1 cellular context compared by ENCODE assay signal in genomic region chr11:4626207-4627105, GRCh38.
TF ChIP-seq lines count a peak whose summit lies in the region.

No MANE protein-coding gene starts in this region.

TF ChIP-seq in liver, 16 proteins besides CTCF, POLR2A, EP300 and RAD21 (continued from another document):
- TF ChIP-seq REST (IDR thresholded peaks at IDR 0.05) (no peak), EGR1 (IDR thresholded peaks at IDR 0.05; ENCODE audit: low read depth in 2 of 2) (no peak), SP1 (IDR thresholded peaks at IDR 0.05) (no peak), NR2F2 (IDR thresholded peaks at IDR 0.05) (no peak), GABPA (IDR thresholded peaks at IDR 0.05 in 1 of 2, conservative IDR thresholded peaks at IDR 0.05 in 1 of 2) (no peak), HNF4A (conservative IDR thresholded peaks at IDR 0.05) (no peak), YY1 (IDR thresholded peaks at IDR 0.05) (no peak), HNF4G (IDR thresholded peaks at IDR 0.05) (no peak), JUND (IDR thresholded peaks at IDR 0.05) (no peak), FOXA2 (IDR thresholded peaks at IDR 0.05) (no peak)
- TF ChIP-seq, protein P1, sequence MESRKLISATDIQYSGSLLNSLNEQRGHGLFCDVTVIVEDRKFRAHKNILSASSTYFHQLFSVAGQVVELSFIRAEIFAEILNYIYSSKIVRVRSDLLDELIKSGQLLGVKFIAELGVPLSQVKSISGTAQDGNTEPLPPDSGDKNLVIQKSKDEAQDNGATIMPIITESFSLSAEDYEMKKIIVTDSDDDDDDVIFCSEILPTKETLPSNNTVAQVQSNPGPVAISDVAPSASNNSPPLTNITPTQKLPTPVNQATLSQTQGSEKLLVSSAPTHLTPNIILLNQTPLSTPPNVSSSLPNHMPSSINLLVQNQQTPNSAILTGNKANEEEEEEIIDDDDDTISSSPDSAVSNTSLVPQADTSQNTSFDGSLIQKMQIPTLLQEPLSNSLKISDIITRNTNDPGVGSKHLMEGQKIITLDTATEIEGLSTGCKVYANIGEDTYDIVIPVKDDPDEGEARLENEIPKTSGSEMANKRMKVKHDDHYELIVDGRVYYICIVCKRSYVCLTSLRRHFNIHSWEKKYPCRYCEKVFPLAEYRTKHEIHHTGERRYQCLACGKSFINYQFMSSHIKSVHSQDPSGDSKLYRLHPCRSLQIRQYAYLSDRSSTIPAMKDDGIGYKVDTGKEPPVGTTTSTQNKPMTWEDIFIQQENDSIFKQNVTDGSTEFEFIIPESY (IDR thresholded peaks at IDR 0.05) = no peak
- TF ChIP-seq, protein P2, sequence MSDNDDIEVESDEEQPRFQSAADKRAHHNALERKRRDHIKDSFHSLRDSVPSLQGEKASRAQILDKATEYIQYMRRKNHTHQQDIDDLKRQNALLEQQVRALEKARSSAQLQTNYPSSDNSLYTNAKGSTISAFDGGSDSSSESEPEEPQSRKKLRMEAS (IDR thresholded peaks at IDR 0.05) = no peak
- TF ChIP-seq, protein P3, sequence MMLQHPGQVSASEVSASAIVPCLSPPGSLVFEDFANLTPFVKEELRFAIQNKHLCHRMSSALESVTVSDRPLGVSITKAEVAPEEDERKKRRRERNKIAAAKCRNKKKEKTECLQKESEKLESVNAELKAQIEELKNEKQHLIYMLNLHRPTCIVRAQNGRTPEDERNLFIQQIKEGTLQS (IDR thresholded peaks at IDR 0.05) = no peak
TF ChIP-seq in liver: peak in this region for 0.
